ENCODE assay signal across 1 cellular context in the genomic region with DNA sequence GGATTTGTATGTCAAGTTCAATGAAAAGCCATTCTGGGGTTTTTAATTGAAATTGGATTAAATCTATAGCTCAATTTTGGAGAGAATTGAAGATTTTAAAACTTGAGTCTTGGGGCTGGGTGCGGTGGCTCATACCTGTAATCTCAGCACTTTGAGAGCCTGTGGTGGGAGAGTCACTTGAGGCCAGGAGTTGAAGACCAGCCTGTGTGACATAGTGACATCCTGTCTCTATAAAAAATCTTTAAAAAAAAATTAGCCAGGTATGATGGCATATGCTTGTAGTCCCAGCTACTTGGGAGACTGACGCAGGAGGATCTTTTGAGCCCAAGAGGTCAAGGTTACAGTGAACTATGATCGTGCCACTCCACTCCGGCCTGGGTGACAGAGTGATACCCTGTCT.
TF ChIP-seq lines count a peak whose summit lies in the region.

No MANE protein-coding gene starts in this region.

TF ChIP-seq in SK-N-SH, 30 proteins besides CTCF, POLR2A, EP300 and RAD21:
- TF ChIP-seq, protein P1, sequence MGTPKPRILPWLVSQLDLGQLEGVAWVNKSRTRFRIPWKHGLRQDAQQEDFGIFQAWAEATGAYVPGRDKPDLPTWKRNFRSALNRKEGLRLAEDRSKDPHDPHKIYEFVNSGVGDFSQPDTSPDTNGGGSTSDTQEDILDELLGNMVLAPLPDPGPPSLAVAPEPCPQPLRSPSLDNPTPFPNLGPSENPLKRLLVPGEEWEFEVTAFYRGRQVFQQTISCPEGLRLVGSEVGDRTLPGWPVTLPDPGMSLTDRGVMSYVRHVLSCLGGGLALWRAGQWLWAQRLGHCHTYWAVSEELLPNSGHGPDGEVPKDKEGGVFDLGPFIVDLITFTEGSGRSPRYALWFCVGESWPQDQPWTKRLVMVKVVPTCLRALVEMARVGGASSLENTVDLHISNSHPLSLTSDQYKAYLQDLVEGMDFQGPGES (IDR thresholded peaks at IDR 0.05; ENCODE audit: low read depth, low read length), result no peak
- TF ChIP-seq MEF2A (IDR thresholded peaks at IDR 0.05; ENCODE audit: borderline replicate concordance, low read depth) (no peak), SIN3A (IDR thresholded peaks at IDR 0.05; ENCODE audit: borderline replicate concordance, low read depth, low read length) (no peak), TAF1 (IDR thresholded peaks at IDR 0.05; ENCODE audit: borderline replicate concordance, low read depth, low read length) (no peak), POLR2AphosphoS5 (IDR thresholded peaks at IDR 0.05; ENCODE audit: low read depth, low read length) (no peak), FOSL2 (IDR thresholded peaks at IDR 0.05; ENCODE audit: borderline replicate concordance, low read depth) (no peak), NFIC (IDR thresholded peaks at IDR 0.05; ENCODE audit: borderline replicate concordance) (no peak), FOXM1 (IDR thresholded peaks at IDR 0.05; ENCODE audit: low read depth) (no peak), SMC3 (IDR thresholded peaks at IDR 0.05; ENCODE audit: low read depth, low read length) (no peak), CHD2 (IDR thresholded peaks at IDR 0.05; ENCODE audit: low read length, partially characterized antibody) (no peak)
- TF ChIP-seq, protein P2, sequence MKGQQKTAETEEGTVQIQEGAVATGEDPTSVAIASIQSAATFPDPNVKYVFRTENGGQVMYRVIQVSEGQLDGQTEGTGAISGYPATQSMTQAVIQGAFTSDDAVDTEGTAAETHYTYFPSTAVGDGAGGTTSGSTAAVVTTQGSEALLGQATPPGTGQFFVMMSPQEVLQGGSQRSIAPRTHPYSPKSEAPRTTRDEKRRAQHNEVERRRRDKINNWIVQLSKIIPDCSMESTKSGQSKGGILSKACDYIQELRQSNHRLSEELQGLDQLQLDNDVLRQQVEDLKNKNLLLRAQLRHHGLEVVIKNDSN (IDR thresholded peaks at IDR 0.05; ENCODE audit: borderline replicate concordance, low read depth), result no peak
